Comparison of ENCODE assay signal across 13 cellular contexts in genomic region chr10:12470719-12471118, GRCh38.
"Had no signal": no experiment of that assay in that cellular context is flagged by ENCODE, and none has a peak within 500 bp of the region (broad histone marks: within the 10 kb centered on the region; RNA-seq: fewer than 3 reads in every experiment).

No MANE protein-coding gene starts in this region.

- H3K27ac ChIP-seq: colonic mucosa, gastroesophageal sphincter, SJSA1, tibial nerve had no signal

- H3K36me3 Mint-ChIP-seq: activated naive CD4-positive, alpha-beta T cell treated with anti-CD3 and anti-CD28 coated beads, Interleukin-2, amount 10 ng/mL, durations not matched to agents 7 days and 5 days; natural killer cell treated with Interleukin-12 subunit alpha and Interleukin-12 subunit beta and Interleukin-15 and Interleukin-18, amount 100 ng/mL, for 72 hours had no signal

- H3K9me3 Mint-ChIP-seq: activated CD8-positive, alpha-beta T cell treated with anti-CD3 and anti-CD28 coated beads for 36 hours had no signal

- H3K4me1 ChIP-seq: colonic mucosa, gastroesophageal sphincter, SJSA1 had no signal

- H3K4me3 Mint-ChIP-seq: activated CD4-positive, alpha-beta T cell treated with anti-CD3 and anti-CD28 coated beads for 36 hours; activated CD8-positive, alpha-beta T cell treated with anti-CD3 and anti-CD28 coated beads for 36 hours; activated naive CD4-positive, alpha-beta T cell treated with anti-CD3 and anti-CD28 coated beads, Interleukin-2, amount 10 ng/mL, durations not matched to agents 7 days and 5 days; natural killer cell treated with Interleukin-12 subunit alpha and Interleukin-12 subunit beta and Interleukin-15 and Interleukin-18, amount 100 ng/mL, for 72 hours had no signal

- H3K9me3 ChIP-seq: colonic mucosa, gastroesophageal sphincter, SJSA1, tibial nerve had no signal

- DNase-seq: activated CD4-positive, alpha-beta T cell treated with anti-CD3 and anti-CD28 coated beads for 36 hours; activated CD8-positive, alpha-beta memory T cell treated with anti-CD3 and anti-CD28 coated beads, Interleukin-2, amount 50 U/mL, for 4 hours; activated CD8-positive, alpha-beta T cell treated with anti-CD3 and anti-CD28 coated beads for 36 hours; activated naive CD4-positive, alpha-beta T cell treated with anti-CD3 and anti-CD28 coated beads, Interleukin-2, amount 10 ng/mL, durations not matched to agents 7 days and 5 days; effector CD8-positive, alpha-beta T cell; stimulated activated CD4-positive, alpha-beta T cell treated with anti-CD3 and anti-CD28 coated beads, Interleukin-15, amount 100 ng/mL, for 24 hours; SW 1271; T-helper 9 cell had no signal

- H3K36me3 ChIP-seq: colonic mucosa, gastroesophageal sphincter, SJSA1, tibial nerve had no signal

- ATAC-seq: activated CD4-positive, alpha-beta T cell treated with anti-CD3 and anti-CD28 coated beads for 36 hours; activated CD8-positive, alpha-beta T cell treated with anti-CD3 and anti-CD28 coated beads for 36 hours; gastroesophageal sphincter; natural killer cell treated with Interleukin-12 subunit alpha and Interleukin-12 subunit beta and Interleukin-15 and Interleukin-18, amount 100 ng/mL, for 72 hours had no signal

- H3K27ac Mint-ChIP-seq: activated CD4-positive, alpha-beta T cell treated with anti-CD3 and anti-CD28 coated beads for 36 hours; activated CD8-positive, alpha-beta T cell treated with anti-CD3 and anti-CD28 coated beads for 36 hours; activated naive CD4-positive, alpha-beta T cell treated with anti-CD3 and anti-CD28 coated beads, Interleukin-2, amount 10 ng/mL, durations not matched to agents 7 days and 5 days; natural killer cell treated with Interleukin-12 subunit alpha and Interleukin-12 subunit beta and Interleukin-15 and Interleukin-18, amount 100 ng/mL, for 72 hours had no signal

- H3K27me3 Mint-ChIP-seq: activated CD4-positive, alpha-beta T cell treated with anti-CD3 and anti-CD28 coated beads for 36 hours; activated CD8-positive, alpha-beta T cell treated with anti-CD3 and anti-CD28 coated beads for 36 hours; natural killer cell treated with Interleukin-12 subunit alpha and Interleukin-12 subunit beta and Interleukin-15 and Interleukin-18, amount 100 ng/mL, for 72 hours had no signal

- H3K4me3 ChIP-seq: colonic mucosa, gastroesophageal sphincter, SJSA1, tibial nerve had no signal

- H3K27me3 ChIP-seq: colonic mucosa, gastroesophageal sphincter, SJSA1, tibial nerve had no signal
